ENCODE assay signal across 2 cellular contexts in genomic region chr22:22816171-22816514, GRCh38.
TF ChIP-seq lines count a peak whose summit lies in the region.

No MANE protein-coding gene starts in this region.

TF ChIP-seq in K562, 482 proteins besides CTCF, POLR2A, EP300 and RAD21 (continued from another document):
- peak; percentile 64; the same call in 1 of the 2 replicates for TF ChIP-seq STAT6 (CRISPR knock-in tag; IDR thresholded peaks at IDR 0.05)

TF ChIP-seq in HepG2, 621 proteins besides CTCF, POLR2A, EP300 and RAD21 (continued from another document):
- TF ChIP-seq HNF1A (IDR thresholded peaks at IDR 0.05; ENCODE audit: low read depth) (no peak), HNF1A (CRISPR knock-in tag; IDR thresholded peaks at IDR 0.05; ENCODE audit: borderline replicate concordance) (no peak), ZKSCAN5 (CRISPR knock-in tag; IDR thresholded peaks at IDR 0.05) (no peak), KLF16 (CRISPR knock-in tag; IDR thresholded peaks at IDR 0.05) (no peak), CCDC6 (CRISPR knock-in tag; IDR thresholded peaks at IDR 0.05) (no peak), ZNF407 (CRISPR knock-in tag; IDR thresholded peaks at IDR 0.05; ENCODE audit: not compliant biosample characterization) (no peak), ZFP36L1 (CRISPR knock-in tag; IDR thresholded peaks at IDR 0.05) (no peak), ZNF512 (CRISPR knock-in tag; IDR thresholded peaks at IDR 0.05) (no peak), ZNF652 (CRISPR knock-in tag; IDR thresholded peaks at IDR 0.05; ENCODE audit: borderline replicate concordance, low read depth) (no peak)
